ENCODE assay signal across 8 cellular contexts in genomic region chr14:74019408-74019714, GRCh38. TPM values are rescaled to one million over a fixed set of nuclear protein-coding genes. Genes with fewer than 3 reads are reported as not detected.
DNase-seq lines count a peak whose midpoint lies in the region; ATAC-seq and TF ChIP-seq lines count a peak whose summit lies in the region.

No MANE protein-coding gene starts in this region.

- H3K27me3 Mint-ChIP-seq in IgD-negative memory B cell: no peaks in the 10 kb centered on the region
- no peaks in the 10 kb centered on the region for H3K27me3 Mint-ChIP-seq in chondrocyte (ENCODE audit: low read depth)
- no peaks in the 10 kb centered on the region for H3K27me3 Mint-ChIP-seq in naive thymus-derived CD8-positive, alpha-beta T cell

- no peak for TF ChIP-seq CTCF in chondrocyte (IDR thresholded peaks at IDR 0.05)

- no peaks in the 10 kb centered on the region for H3K36me3 Mint-ChIP-seq in IgD-negative memory B cell
- H3K36me3 Mint-ChIP-seq in chondrocyte (ENCODE audit: low read depth): no peaks in the 10 kb centered on the region
- H3K36me3 Mint-ChIP-seq in naive thymus-derived CD8-positive, alpha-beta T cell: peaks cover 0 to 2% (median 0%) of the 10 kb centered on the region in 3 donors

- peaks cover 16% of the 10 kb centered on the region for H3K4me1 ChIP-seq in BLaER1

- H3K27me3 ChIP-seq in BLaER1: no peaks in the 10 kb centered on the region

- POLR2A ChIA-PET in naive thymus-derived CD8-positive, alpha-beta T cell (lab: Charles Lee): interaction anchor here (1.0 to 1.5 kb wide), 4 partner anchors 9 to 132 kb away, joined by 3 to 6 read pairs (median 4); partner anchors contain the start of genes ALDH6A1, COQ6, FAM161B and LIN52

- peak overlapping the region; percentile 73 for H3K4me2 ChIP-seq in BLaER1

- H3K4me3 Mint-ChIP-seq in IgD-negative memory B cell: peak overlapping the region; percentile 94 to 96 (median 94)
- peak overlapping the region; percentile 84 for H3K4me3 Mint-ChIP-seq in chondrocyte (ENCODE audit: unreplicated experiment)
- peak overlapping the region; percentile 85 to 96 (median 94) for H3K4me3 Mint-ChIP-seq in naive thymus-derived CD8-positive, alpha-beta T cell

- H3K27ac Mint-ChIP-seq in IgD-negative memory B cell (peak overlapping the region; percentile 82 to 96 (median 91)), chondrocyte (ENCODE audit: unreplicated experiment) (peak overlapping the region; percentile 99)
- peak overlapping the region; percentile 86 to 98 (median 96) for H3K27ac Mint-ChIP-seq in naive thymus-derived CD8-positive, alpha-beta T cell

- H4K20me1 ChIP-seq in BLaER1: no peaks in the 10 kb centered on the region

- peaks cover 7 to 12% (median 7%) of the 10 kb centered on the region in 3 donors for H3K4me1 Mint-ChIP-seq in IgD-negative memory B cell
- peaks cover 17% of the 10 kb centered on the region for H3K4me1 Mint-ChIP-seq in chondrocyte (ENCODE audit: low read depth)
- H3K4me1 Mint-ChIP-seq in naive thymus-derived CD8-positive, alpha-beta T cell: peaks cover 3 to 19% (median 14%) of the 10 kb centered on the region in 4 donors

- ATAC-seq in naive thymus-derived CD8-positive, alpha-beta T cell: no peak
- ATAC-seq in HG02798 (IDR thresholded peaks at IDR 0.05; ENCODE audit: poor library complexity, unreplicated experiment): no peak
- ATAC-seq in HG03439 (IDR thresholded peaks at IDR 0.05; ENCODE audit: unreplicated experiment): no peak

- peak overlapping the region; percentile 80 for H3K4me3 ChIP-seq in BLaER1

- H3K27ac ChIP-seq in BLaER1: peak overlapping the region; percentile 72; the same call in 1 of the 2 replicates

- peak overlapping the region; percentile 80 for H3K9ac ChIP-seq in BLaER1

- no peaks in the 10 kb centered on the region for H3K36me3 ChIP-seq in BLaER1

- no peaks in the 10 kb centered on the region for H3K9me3 ChIP-seq in BLaER1

- H3K9me3 Mint-ChIP-seq in IgD-negative memory B cell (no peaks in the 10 kb centered on the region), chondrocyte (ENCODE audit: low read depth) (no peaks in the 10 kb centered on the region)
- H3K9me3 Mint-ChIP-seq in naive thymus-derived CD8-positive, alpha-beta T cell: no peaks in the 10 kb centered on the region

- DNase-seq in chondrocyte (ENCODE audit: low spot score) (no peak), NCI-H2227 treated with DMSO at 0.1 percent for 48 hours (lab: John Stamatoyannopoulos, UW) (no peak), T1000 (lab: John Stamatoyannopoulos, UW) (no peak)
- no peak for DNase-seq in naive thymus-derived CD8-positive, alpha-beta T cell

RNA-seq across cellular contexts. Expression of gene BBOF1, which starts 0.2 kb away (rescaled TPM):
- 2.2 TPM for polyA plus RNA-seq in IgD-negative memory B cell
- 7.0 to 13.8 TPM (median 9.3 TPM) in 3 replicates for total RNA-seq in chondrocyte
- total RNA-seq in naive thymus-derived CD8-positive, alpha-beta T cell: 1 to 10 TPM; 3.0 to 4.4 TPM
- polyA plus RNA-seq in naive thymus-derived CD8-positive, alpha-beta T cell: 1 to 10 TPM; 3.8 to 9.4 (median 3.8) TPM

RNA-seq across cellular contexts. Expression of gene ENTPD5, which starts 0.3 kb away (rescaled TPM):
- 2.9 TPM for polyA plus RNA-seq in IgD-negative memory B cell
- total RNA-seq in chondrocyte: 18.0 to 21.0 TPM (median 19.3 TPM) in 3 replicates
- 10 to 100 TPM; 16.2 to 18.6 TPM for total RNA-seq in naive thymus-derived CD8-positive, alpha-beta T cell
- 1 to 10 TPM; 5.1 to 5.8 (median 5.3) TPM for polyA plus RNA-seq in naive thymus-derived CD8-positive, alpha-beta T cell
